1 cellular context compared by ENCODE assay signal in the genomic region with DNA sequence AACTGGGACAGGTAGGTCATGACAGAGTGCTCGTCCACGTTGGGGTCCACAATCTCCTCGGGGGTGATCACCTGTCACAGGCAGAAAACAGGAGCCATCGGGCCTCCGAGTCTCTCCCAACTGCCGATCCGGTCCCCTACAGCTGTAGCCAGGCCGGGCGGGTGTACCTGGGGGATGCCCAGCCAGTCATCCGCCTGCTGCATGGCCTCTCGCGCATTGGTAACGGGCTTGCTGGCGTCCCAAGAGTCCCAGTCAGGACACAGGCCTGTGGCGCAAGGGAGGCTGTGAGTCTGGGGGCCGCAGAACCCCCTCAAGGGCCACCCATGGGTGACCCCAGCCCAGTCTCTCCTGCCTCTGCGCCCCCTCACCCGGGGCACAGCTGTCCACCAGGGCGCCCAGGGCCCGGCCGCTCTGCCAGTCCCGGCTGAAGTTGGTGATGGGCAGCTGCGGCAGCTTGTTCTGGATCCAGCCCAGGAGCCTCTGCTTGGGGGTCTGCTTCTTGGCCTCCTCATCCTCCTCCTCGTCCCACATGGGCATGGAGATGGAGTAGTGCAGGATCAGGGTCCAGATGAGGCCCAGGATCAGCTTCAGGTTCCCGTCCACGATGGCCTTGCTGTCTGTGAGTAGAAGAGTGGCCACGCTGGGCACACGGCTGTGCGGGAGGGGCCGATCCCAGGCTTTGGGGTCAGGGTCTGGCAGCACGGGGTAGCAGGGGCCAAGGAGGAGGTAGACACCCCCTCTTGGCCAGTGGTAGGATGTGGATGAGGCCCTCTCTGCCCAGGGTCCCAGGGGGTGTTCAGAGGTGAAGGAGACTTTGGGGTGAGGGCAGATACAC.
TF ChIP-seq lines count a peak whose summit lies in the region.

No MANE protein-coding gene starts in this region.

TF ChIP-seq in HepG2, 621 proteins besides CTCF, POLR2A, EP300 and RAD21:
- TF ChIP-seq ZNF329 (CRISPR knock-in tag; IDR thresholded peaks at IDR 0.05; ENCODE audit: low read depth): no peak
- no peak for TF ChIP-seq ZNF207 (IDR thresholded peaks at IDR 0.05; ENCODE audit: borderline replicate concordance)
- peak; percentile 43 for TF ChIP-seq RBFOX2 (IDR thresholded peaks at IDR 0.05; ENCODE audit: low read depth, low read length)
